8 cellular contexts compared by ENCODE assay signal in the genomic region with DNA sequence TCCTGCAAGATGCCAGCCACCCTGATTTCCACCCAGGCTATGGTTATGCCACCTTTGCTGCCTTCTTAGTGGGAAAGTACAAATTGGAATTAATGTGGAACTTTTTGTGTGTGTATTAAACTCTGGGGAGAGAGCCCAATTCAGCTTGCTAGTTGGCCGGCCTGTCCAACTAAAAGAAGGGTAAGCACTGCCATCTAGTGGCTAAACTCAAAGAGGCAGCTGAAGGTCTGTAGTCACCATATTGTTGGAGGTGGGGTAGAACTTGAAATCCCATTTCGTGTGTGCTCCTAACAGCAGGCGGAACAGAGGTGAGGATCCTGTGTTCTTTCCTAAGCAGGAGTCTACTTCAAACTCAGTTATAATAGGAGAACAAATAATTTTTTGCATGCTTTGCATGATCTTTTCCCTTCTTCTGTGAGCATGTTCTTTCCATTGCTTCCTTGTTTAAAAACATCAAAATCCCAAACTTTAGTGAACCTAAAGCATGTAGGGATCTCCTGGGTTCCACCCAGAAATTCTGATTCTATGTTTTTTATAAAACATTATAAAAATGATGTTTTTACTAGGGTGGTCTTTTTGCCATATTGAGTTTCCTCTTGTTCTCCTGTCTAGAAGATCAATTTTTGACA.
DNase-seq lines count a peak whose midpoint lies in the region; ATAC-seq and TF ChIP-seq lines count a peak whose summit lies in the region.

No MANE protein-coding gene starts in this region.

- H3K9me3 ChIP-seq in Peyer's patch (no peaks in the 10 kb centered on the region), neural cell (ENCODE audit: low read length) (no peaks in the 10 kb centered on the region)

- in situ Hi-C loops in KBM-7 (cut with MboI; ENCODE audit: low pct_unique_long_range_greater_than_20kb, low sequenced_read_pairs): no loop called here

- no peak overlapping the region for H3K9ac ChIP-seq in neural cell (ENCODE audit: low read length)

- H3K27me3 ChIP-seq in Peyer's patch (no peaks in the 10 kb centered on the region), neural cell (ENCODE audit: insufficient read depth, low read depth, low read length) (no peaks in the 10 kb centered on the region)

- no peaks in the 10 kb centered on the region for H3K79me2 ChIP-seq in neural cell (replicated peaks; ENCODE audit: insufficient read depth, low read length)

- H3K4me3 ChIP-seq in GM12865 (ENCODE audit: low read depth, low read length): peak overlapping the region; percentile 42
- no peak overlapping the region for H3K4me3 ChIP-seq in Peyer's patch
- no peak overlapping the region for H3K4me3 ChIP-seq in neural cell (ENCODE audit: low read length)

- H4K20me1 ChIP-seq in neural cell (ENCODE audit: insufficient read depth): no peaks in the 10 kb centered on the region

- H3F3A ChIP-seq in neural cell (ENCODE audit: insufficient read depth, low read length, poor library complexity, severe bottlenecking): no peaks in the 10 kb centered on the region

- no peak for ATAC-seq in GM21825 (IDR thresholded peaks at IDR 0.05; ENCODE audit: unreplicated experiment)

- no peak overlapping the region for H3K4me2 ChIP-seq in neural cell (ENCODE audit: low read length)

- peak; percentile 98 for TF ChIP-seq RAD21 in neural cell (conservative IDR thresholded peaks at IDR 0.05)

- DNase-seq in GM12865 (ENCODE audit: low read depth) (peak; percentile 91), KBM-7 (peak; percentile 86), Peyer's patch (peak in 2 of 3 donors; percentile 69 to 87), fibroblast of gingiva (ENCODE audit: low read depth) (peak; percentile 65), stromal cell of bone marrow (ENCODE audit: low read depth) (peak; percentile 58)
- DNase-seq in activated T-cell treated with anti-CD3 and anti-CD28 coated beads, Interleukin-2, amount 50 U/mL, for 48 hours: peak; percentile 69 to 78

- H3K9me2 ChIP-seq in neural cell (ENCODE audit: insufficient read depth, low read length): no peaks in the 10 kb centered on the region

- TF ChIP-seq POLR2A in Peyer's patch (IDR thresholded peaks at IDR 0.05): no peak

- peaks cover 0 to 13% (median 6%) of the 10 kb centered on the region in 4 donors for H3K4me1 ChIP-seq in Peyer's patch

- H3K27ac ChIP-seq in Peyer's patch (no peak overlapping the region), neural cell (ENCODE audit: low read length) (no peak overlapping the region)

- TF ChIP-seq CTCF in GM12865 (IDR thresholded peaks at IDR 0.05; ENCODE audit: insufficient read depth, low read depth, low read length, missing control alignments) (peak; percentile 77), Peyer's patch (IDR thresholded peaks at IDR 0.05) (peak; percentile 75 to 94 (median 91)), neural cell (IDR thresholded peaks at IDR 0.05; ENCODE audit: poor library complexity, severe bottlenecking) (peak; percentile 95)

- no peak for TF ChIP-seq EP300 in neural cell (conservative IDR thresholded peaks at IDR 0.05; ENCODE audit: poor library complexity, severe bottlenecking)

- no peak overlapping the region for H2AFZ ChIP-seq in neural cell (ENCODE audit: low read depth, low read length)

- peaks cover 0 to 68% (median 0%) of the 10 kb centered on the region in 3 donors for H3K36me3 ChIP-seq in Peyer's patch
- no peaks in the 10 kb centered on the region for H3K36me3 ChIP-seq in neural cell (ENCODE audit: insufficient read depth, low read length)

TF ChIP-seq in neural cell, 6 proteins besides CTCF, POLR2A, EP300 and RAD21:
- peak; percentile 97 for TF ChIP-seq SMC3 (conservative IDR thresholded peaks at IDR 0.05; ENCODE audit: poor library complexity)
- TF ChIP-seq, protein P1, sequence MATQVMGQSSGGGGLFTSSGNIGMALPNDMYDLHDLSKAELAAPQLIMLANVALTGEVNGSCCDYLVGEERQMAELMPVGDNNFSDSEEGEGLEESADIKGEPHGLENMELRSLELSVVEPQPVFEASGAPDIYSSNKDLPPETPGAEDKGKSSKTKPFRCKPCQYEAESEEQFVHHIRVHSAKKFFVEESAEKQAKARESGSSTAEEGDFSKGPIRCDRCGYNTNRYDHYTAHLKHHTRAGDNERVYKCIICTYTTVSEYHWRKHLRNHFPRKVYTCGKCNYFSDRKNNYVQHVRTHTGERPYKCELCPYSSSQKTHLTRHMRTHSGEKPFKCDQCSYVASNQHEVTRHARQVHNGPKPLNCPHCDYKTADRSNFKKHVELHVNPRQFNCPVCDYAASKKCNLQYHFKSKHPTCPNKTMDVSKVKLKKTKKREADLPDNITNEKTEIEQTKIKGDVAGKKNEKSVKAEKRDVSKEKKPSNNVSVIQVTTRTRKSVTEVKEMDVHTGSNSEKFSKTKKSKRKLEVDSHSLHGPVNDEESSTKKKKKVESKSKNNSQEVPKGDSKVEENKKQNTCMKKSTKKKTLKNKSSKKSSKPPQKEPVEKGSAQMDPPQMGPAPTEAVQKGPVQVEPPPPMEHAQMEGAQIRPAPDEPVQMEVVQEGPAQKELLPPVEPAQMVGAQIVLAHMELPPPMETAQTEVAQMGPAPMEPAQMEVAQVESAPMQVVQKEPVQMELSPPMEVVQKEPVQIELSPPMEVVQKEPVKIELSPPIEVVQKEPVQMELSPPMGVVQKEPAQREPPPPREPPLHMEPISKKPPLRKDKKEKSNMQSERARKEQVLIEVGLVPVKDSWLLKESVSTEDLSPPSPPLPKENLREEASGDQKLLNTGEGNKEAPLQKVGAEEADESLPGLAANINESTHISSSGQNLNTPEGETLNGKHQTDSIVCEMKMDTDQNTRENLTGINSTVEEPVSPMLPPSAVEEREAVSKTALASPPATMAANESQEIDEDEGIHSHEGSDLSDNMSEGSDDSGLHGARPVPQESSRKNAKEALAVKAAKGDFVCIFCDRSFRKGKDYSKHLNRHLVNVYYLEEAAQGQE (IDR thresholded peaks at IDR 0.05; ENCODE audit: borderline replicate concordance): no peak
